ENCODE assay signal across 9 cellular contexts in genomic region chr3:191543018-191543417, GRCh38.
"Had no signal": no experiment of that assay in that cellular context is flagged by ENCODE, and none has a peak within 500 bp of the region (broad histone marks: within the 10 kb centered on the region; RNA-seq: fewer than 3 reads in every experiment).

No MANE protein-coding gene starts in this region.

- H3K27ac ChIP-seq: GM23248, HL-60 had no signal

- H2AFZ ChIP-seq: GM23248 had no signal

- H3K36me3 ChIP-seq: HAP-1 had no signal

- H3K9ac ChIP-seq: GM23248 had no signal

- H3K9me3 ChIP-seq: HAP-1 had no signal

- H3K4me1 ChIP-seq: HAP-1 had no signal

- H3K4me3 ChIP-seq: GM23248, HAP-1 had no signal

- H3K4me1 Mint-ChIP-seq: IgD-negative memory B cell had no signal

- H3K27me3 Mint-ChIP-seq: IgD-negative memory B cell had no signal

- H3K4me3 Mint-ChIP-seq: HFFc6, IgD-negative memory B cell had no signal

- ATAC-seq: HCT116 had no signal

- H3K27ac Mint-ChIP-seq: HFFc6, IgD-negative memory B cell had no signal

- DNase-seq: GM23248, GOT3, H7, HFFc6, KG1 had no signal
